11 cellular contexts compared by ENCODE assay signal in genomic region chr1:151680812-151681211, GRCh38. TPM values are rescaled to one million over a fixed set of nuclear protein-coding genes. Genes with fewer than 3 reads are reported as not detected.
DNase-seq lines count a peak whose midpoint lies in the region; ATAC-seq, FAIRE-seq and TF ChIP-seq lines count a peak whose summit lies in the region.
"Had no signal": no experiment of that assay in that cellular context is flagged by ENCODE, and none has a peak within 500 bp of the region (broad histone marks: within the 10 kb centered on the region; RNA-seq: fewer than 3 reads in every experiment).

No MANE protein-coding gene starts in this region.

- intact Hi-C loops in stomach (cut with DNase I; ENCODE audit: low total_unique reads) = no loop called here

- DNase-seq in DMS 273 (lab: John Stamatoyannopoulos, UW; ENCODE audit: unreplicated experiment) = peak; percentile 20
- DNase-seq in DMS 273 treated with DMSO at 0.1 percent for 48 hours (lab: John Stamatoyannopoulos, UW) = no peak
- peak; percentile 76 for DNase-seq in fibroblast of villous mesenchyme (ENCODE audit: low read depth)
- DNase-seq in stomach = no peak
- DNase-seq in naive thymus-derived CD8-positive, alpha-beta T cell = no peak

- no peak for ATAC-seq in naive thymus-derived CD8-positive, alpha-beta T cell
- ATAC-seq in HG03442 (IDR thresholded peaks at IDR 0.05; ENCODE audit: unreplicated experiment) (no peak), HG03342 (IDR thresholded peaks at IDR 0.05; ENCODE audit: unreplicated experiment) (no peak)

- no peak for TF ChIP-seq EP300 in stomach (IDR thresholded peaks at IDR 0.05)

- no peak overlapping the region for H3K4me3 Mint-ChIP-seq in naive thymus-derived CD8-positive, alpha-beta T cell

- TF ChIP-seq POLR2A in stomach (IDR thresholded peaks at IDR 0.05) = no peak

- FAIRE-seq in TTC549 (lab: Jason Lieb, UNC) = peak; percentile 5

- no peaks in the 10 kb centered on the region for H3K27me3 ChIP-seq in stomach

- POLR2A ChIA-PET in naive thymus-derived CD8-positive, alpha-beta T cell (lab: Charles Lee) = no interaction called here

- TF ChIP-seq CTCF in fibroblast of villous mesenchyme (IDR thresholded peaks at IDR 0.05; ENCODE audit: insufficient read depth, low read depth, low read length) (no peak), stomach (IDR thresholded peaks at IDR 0.05) (no peak)

- H3K9me3 Mint-ChIP-seq in naive thymus-derived CD8-positive, alpha-beta T cell = no peaks in the 10 kb centered on the region

- H3K4me1 Mint-ChIP-seq in naive thymus-derived CD8-positive, alpha-beta T cell = peaks cover 0 to 6% (median 2%) of the 10 kb centered on the region in 4 donors

- peak overlapping the region in 1 of 10 donors; percentile 48 for H3K27ac Mint-ChIP-seq in naive thymus-derived CD8-positive, alpha-beta T cell

- H3K27ac ChIP-seq in stomach = peak overlapping the region in 3 of 5 donors; percentile 0 to 77 (median 59)
- H3K27ac ChIP-seq: 22Rv1, SK-N-MC had no signal

- H3K4me1 ChIP-seq in stomach = peaks cover 0 to 14% (median 0%) of the 10 kb centered on the region in 4 donors

- H3K9me3 ChIP-seq in stomach = no peaks in the 10 kb centered on the region

- H3K36me3 Mint-ChIP-seq in naive thymus-derived CD8-positive, alpha-beta T cell = peaks cover 0 to 54% (median 14%) of the 10 kb centered on the region in 3 donors

- 23 to 39% (median 33%) methylated on average over 3 of the region's 3 CpGs for WGBS in stomach, 5 donors

- no peaks in the 10 kb centered on the region for H3K27me3 Mint-ChIP-seq in naive thymus-derived CD8-positive, alpha-beta T cell

- peaks cover 10 to 53% (median 49%) of the 10 kb centered on the region in 4 donors for H3K36me3 ChIP-seq in stomach

- H3K4me3 ChIP-seq in fibroblast of villous mesenchyme (ENCODE audit: low read depth, low read length) = no peak overlapping the region
- no peak overlapping the region for H3K4me3 ChIP-seq in stomach
- H3K4me3 ChIP-seq: SK-N-MC had no signal

RNA-seq across cellular contexts. Expression of gene CELF3, which starts 35.8 kb away (rescaled TPM):
- total RNA-seq in fibroblast of villous mesenchyme = not detected in 2 replicates
- total RNA-seq in stomach = 10 to 100 TPM in 1 of 5 donors, 1 to 10 TPM in 2, under 1 TPM in 1, not detected in 1; 0.73 to 39.1 (median 1.2) TPM
- polyA plus RNA-seq in stomach = 1 to 10 TPM in 1 of 3 donors, under 1 TPM in 2; 0.92 to 4.3 (median 0.98) TPM
- not detected for total RNA-seq in naive thymus-derived CD8-positive, alpha-beta T cell
- not detected for polyA plus RNA-seq in naive thymus-derived CD8-positive, alpha-beta T cell

RNA-seq across cellular contexts. Expression of gene RIIAD1, which starts 40.5 kb away (rescaled TPM):
- total RNA-seq in fibroblast of villous mesenchyme (0.64 TPM in 1 of 2 replicates, not detected in the other), stomach (not detected)
- polyA plus RNA-seq in stomach = 1 to 10 TPM in 1 of 3 donors, not detected in 2; 1.4 TPM
- total RNA-seq in naive thymus-derived CD8-positive, alpha-beta T cell = not detected
- polyA plus RNA-seq in naive thymus-derived CD8-positive, alpha-beta T cell = not detected
- total RNA-seq: urinary bladder had no signal

Comparison
In these comparisons a context has a peak if more than half of its experiments do, and no peak if none do; other contexts are left out.
1. DNase-seq: peak in DMS 273 (single experiment) and fibroblast of villous mesenchyme (single experiment); none in DMS 273 treated with DMSO at 0.1 percent for 48 hours (single experiment), stomach (single experiment) and naive thymus-derived CD8-positive, alpha-beta T cell (0 of 10).